Comparison of ENCODE assay signal across 1 cellular context in genomic region chr2:43944915-43945314, GRCh38.
TF ChIP-seq lines count a peak whose summit lies in the region.

No MANE protein-coding gene starts in this region.

TF ChIP-seq in WTC11, 78 proteins besides CTCF, POLR2A, EP300 and RAD21 (continued from another document):
- TF ChIP-seq AR (CRISPR knock-in tag; IDR thresholded peaks at IDR 0.05) (no peak), ZNF219 (CRISPR knock-in tag; IDR thresholded peaks at IDR 0.05; ENCODE audit: borderline replicate concordance) (no peak), NFYB (CRISPR knock-in tag; conservative IDR thresholded peaks at IDR 0.05; ENCODE audit: low read depth) (no peak), TEAD1 (CRISPR knock-in tag; IDR thresholded peaks at IDR 0.05) (no peak), IRF2 (CRISPR knock-in tag; IDR thresholded peaks at IDR 0.05; ENCODE audit: borderline replicate concordance, low read depth) (no peak), ARID4B (CRISPR knock-in tag; IDR thresholded peaks at IDR 0.05; ENCODE audit: borderline replicate concordance) (no peak), NFATC4 (CRISPR knock-in tag; IDR thresholded peaks at IDR 0.05) (no peak), E2F5 (CRISPR knock-in tag; IDR thresholded peaks at IDR 0.05) (no peak), ZMAT4 (CRISPR knock-in tag; IDR thresholded peaks at IDR 0.05) (no peak)
